In genomic region chr17:17356149-17356930, GRCh38 we compare ENCODE assay signal across 8 cellular contexts. TPM values are rescaled to one million over a fixed set of nuclear protein-coding genes. Genes with fewer than 3 reads are reported as not detected.
DNase-seq lines count a peak whose midpoint lies in the region; ATAC-seq, FAIRE-seq and TF ChIP-seq lines count a peak whose summit lies in the region.

No MANE protein-coding gene starts in this region.

- TF ChIP-seq CTCF in pancreas (IDR thresholded peaks at IDR 0.05) (peak; percentile 95 to 98 (median 97)), transverse colon (IDR thresholded peaks at IDR 0.05) (peak; percentile 99 to 100 (median 99))

- H3K4me3 Mint-ChIP-seq in activated naive CD4-positive, alpha-beta T cell treated with anti-CD3 and anti-CD28 coated beads for 36 hours, result no peak overlapping the region

- peak; percentile 79 for DNase-seq in GDM1 (lab: John Stamatoyannopoulos, UW)
- peak; percentile 70 for DNase-seq in MV-4-11 (lab: John Stamatoyannopoulos, UW)
- DNase-seq in SK-N-DZ (ENCODE audit: low spot score), result peak; percentile 89
- peak; percentile 83 for DNase-seq in activated naive CD4-positive, alpha-beta T cell treated with anti-CD3 and anti-CD28 coated beads for 36 hours
- peak; percentile 65 for DNase-seq in glomerular endothelial cell (ENCODE audit: extremely low read depth, low read depth, low spot score)
- DNase-seq in pancreas, result peak; percentile 56 to 87 (median 74)
- DNase-seq in transverse colon, result peak; percentile 77

- no peak for TF ChIP-seq POLR2A in transverse colon (IDR thresholded peaks at IDR 0.05)

- CTCF ChIA-PET in activated naive CD4-positive, alpha-beta T cell treated with anti-CD3 and anti-CD28 coated beads for 36 hours (lab: Charles Lee), result interaction anchor here (0.6 to 5.5 kb wide), 15 partner anchors 10 to 691 kb away, joined by 3 to 63 read pairs (median 4); partner anchors contain the start of gene RASD1

- no peaks in the 10 kb centered on the region for H3K27me3 Mint-ChIP-seq in activated naive CD4-positive, alpha-beta T cell treated with anti-CD3 and anti-CD28 coated beads for 36 hours (ENCODE audit: low read depth)

- FAIRE-seq in pancreas (lab: Jason Lieb, UNC), result no peak

- ATAC-seq in pancreas, result peak; percentile 90 to 98 (median 97)
- no peak for ATAC-seq in HG03280 (IDR thresholded peaks at IDR 0.05; ENCODE audit: unreplicated experiment)

- 56 to 65% methylated on average over 10 of the region's 10 CpGs for WGBS in pancreas, 2 donors
- 72% methylated on average over 10 of the region's 10 CpGs; no CpG with 5 or more reads in 1 of the 2 donors for WGBS in transverse colon (ENCODE audit: low coverage in 1 of 2), 2 donors

- H3K27me3 ChIP-seq in pancreas, result peaks cover 0 to 3% (median 0%) of the 10 kb centered on the region in 4 donors
- no peaks in the 10 kb centered on the region for H3K27me3 ChIP-seq in transverse colon

- no peaks in the 10 kb centered on the region for H3K36me3 Mint-ChIP-seq in activated naive CD4-positive, alpha-beta T cell treated with anti-CD3 and anti-CD28 coated beads for 36 hours (ENCODE audit: low read depth)

- no peak overlapping the region for H3K4me3 ChIP-seq in pancreas
- H3K4me3 ChIP-seq in transverse colon, result no peak overlapping the region

- no peak overlapping the region for H3K27ac Mint-ChIP-seq in activated naive CD4-positive, alpha-beta T cell treated with anti-CD3 and anti-CD28 coated beads for 36 hours

- intact Hi-C loops in activated naive CD4-positive, alpha-beta T cell treated with anti-CD3 and anti-CD28 coated beads for 36 hours (cut with micrococcal nuclease), result loop anchor here (1.0 to 2.0 kb wide), 2 partner anchors 140 to 286 kb away; partner anchors contain the start of gene RASD1
- intact Hi-C loops in pancreas (cut with DNase I) (loop anchor here (1.0 to 10.0 kb wide), 5 partner anchors 141 to 288 kb away; partner anchors contain the start of gene RASD1 (in 1 of the 3)), transverse colon (cut with DNase I; ENCODE audit: low total_unique reads) (no loop called here)

- no peaks in the 10 kb centered on the region for H3K9me3 ChIP-seq in pancreas
- no peaks in the 10 kb centered on the region for H3K9me3 ChIP-seq in transverse colon

- H3K27ac ChIP-seq in pancreas (no peak overlapping the region), transverse colon (no peak overlapping the region)

- H3K36me3 ChIP-seq in pancreas (no peaks in the 10 kb centered on the region), transverse colon (no peaks in the 10 kb centered on the region)

- H3K4me1 Mint-ChIP-seq in activated naive CD4-positive, alpha-beta T cell treated with anti-CD3 and anti-CD28 coated beads for 36 hours (ENCODE audit: low read depth), result no peaks in the 10 kb centered on the region

- no peaks in the 10 kb centered on the region for H3K4me1 ChIP-seq in pancreas
- H3K4me1 ChIP-seq in transverse colon, result peaks cover 0 to 4% (median 0%) of the 10 kb centered on the region in 4 donors

- peaks cover 8% of the 10 kb centered on the region for H3K9me3 Mint-ChIP-seq in activated naive CD4-positive, alpha-beta T cell treated with anti-CD3 and anti-CD28 coated beads for 36 hours

- in situ Hi-C loops in transverse colon (cut with MboI; ENCODE audit: low pct_ligation_motif_present in 1 of 4, low pct_unique_long_range_greater_than_20kb in 1 of 4, low sequenced_read_pairs in 3 of 4), result loop anchor here (5.0 to 10.0 kb wide), 4 partner anchors 148 to 288 kb away; no protein-coding TSS in a partner anchor

- no peak for TF ChIP-seq EP300 in transverse colon (IDR thresholded peaks at IDR 0.05; ENCODE audit: low read depth)

RNA-seq across cellular contexts. Expression of gene NT5M, which starts 53.2 kb away (rescaled TPM):
- polyA plus RNA-seq in SK-N-DZ (2014; cell fraction: cytosol; rRNA removed), result 21.6 and 27.8 TPM in 2 replicates
- 24.1 and 31.9 TPM in 2 replicates for polyA plus RNA-seq in SK-N-DZ (2014; cell fraction: nucleus; rRNA removed)
- total RNA-seq in activated naive CD4-positive, alpha-beta T cell treated with anti-CD3 and anti-CD28 coated beads for 36 hours, result 1 to 10 TPM; 7.7 to 8.1 TPM
- total RNA-seq in glomerular endothelial cell (2.7 TPM in 2 replicates), pancreas (1 to 10 TPM in 3 of 6 donors, under 1 TPM in 3; 0.83 to 1.7 (median 1.1) TPM), transverse colon (1 to 10 TPM in 2 of 4 donors, under 1 TPM in 1, not detected in 1; 0.68 to 4.2 (median 1.7) TPM)
- 1 to 10 TPM; 2.9 to 3.3 TPM for polyA plus RNA-seq in pancreas
